Comparison of ENCODE assay signal across 1 cellular context in the genomic region with DNA sequence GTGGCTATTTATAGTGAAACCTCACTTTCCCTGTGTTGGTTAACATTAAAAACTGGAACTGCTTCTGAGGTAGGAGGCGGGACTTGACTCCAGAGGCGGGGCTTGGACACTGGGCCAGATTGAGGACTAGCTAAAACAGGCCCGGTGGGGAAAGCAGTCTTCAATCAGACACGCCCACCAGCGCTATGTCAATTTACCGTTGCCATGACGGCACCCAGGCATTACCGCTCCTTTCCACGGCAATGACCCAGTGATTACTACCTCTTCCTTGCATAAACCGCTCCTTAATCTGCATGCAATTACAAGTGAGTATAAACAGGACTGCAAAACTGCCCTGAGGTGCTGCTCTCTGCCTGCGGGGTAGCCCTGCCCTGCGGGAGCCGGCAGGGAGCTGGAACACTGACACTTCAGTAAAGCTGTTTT.
TF ChIP-seq lines count a peak whose summit lies in the region.

No MANE protein-coding gene starts in this region.

TF ChIP-seq in GM23338, 12 proteins besides CTCF, POLR2A, EP300 and RAD21 (continued from another document):
- TF ChIP-seq, protein P1, sequence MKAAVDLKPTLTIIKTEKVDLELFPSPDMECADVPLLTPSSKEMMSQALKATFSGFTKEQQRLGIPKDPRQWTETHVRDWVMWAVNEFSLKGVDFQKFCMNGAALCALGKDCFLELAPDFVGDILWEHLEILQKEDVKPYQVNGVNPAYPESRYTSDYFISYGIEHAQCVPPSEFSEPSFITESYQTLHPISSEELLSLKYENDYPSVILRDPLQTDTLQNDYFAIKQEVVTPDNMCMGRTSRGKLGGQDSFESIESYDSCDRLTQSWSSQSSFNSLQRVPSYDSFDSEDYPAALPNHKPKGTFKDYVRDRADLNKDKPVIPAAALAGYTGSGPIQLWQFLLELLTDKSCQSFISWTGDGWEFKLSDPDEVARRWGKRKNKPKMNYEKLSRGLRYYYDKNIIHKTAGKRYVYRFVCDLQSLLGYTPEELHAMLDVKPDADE (IDR thresholded peaks at IDR 0.05): no peak
